21 cellular contexts compared by ENCODE assay signal in genomic region chr12:119247720-119248043, GRCh38.
"Had no signal": no experiment of that assay in that cellular context is flagged by ENCODE, and none has a peak within 500 bp of the region (broad histone marks: within the 10 kb centered on the region; RNA-seq: fewer than 3 reads in every experiment).

No MANE protein-coding gene starts in this region.

- H3K36me3 ChIP-seq: left lung, lower lobe of right lung, ovary, tibial nerve, upper lobe of left lung had no signal

- ATAC-seq: left lung; lower lobe of right lung; naive thymus-derived CD8-positive, alpha-beta T cell; sciatic nerve; stimulated activated naive B cell treated with anti-CD40 and anti-IgM and Interleukin-4, amounts not matched to agents 10 μg/mL and 1 μg/mL and 100 μg/mL, for 72 hours had no signal

- H3K4me3 ChIP-seq: dorsolateral prefrontal cortex, left lung, lower lobe of right lung, ovary, tibial nerve, upper lobe of left lung had no signal

- H3K27ac ChIP-seq: dorsolateral prefrontal cortex, left lung, lower lobe of right lung, ovary, tibial nerve, upper lobe of left lung had no signal

- H3K4me1 ChIP-seq: left lung, lower lobe of right lung, tibial nerve had no signal

- H3K9me3 ChIP-seq: left lung, lower lobe of right lung, ovary, upper lobe of left lung had no signal

- DNase-seq: caudate nucleus; cerebellar nuclear complex; dorsolateral prefrontal cortex; effector CD4-positive, alpha-beta T cell; head of caudate nucleus; hippocampal formation; left cardiac atrium; left lung; lower lobe of right lung; naive thymus-derived CD8-positive, alpha-beta T cell; nephron progenitor cell; nucleus accumbens; ovary; posterior cingulate gyrus; retina; stimulated activated CD4-positive, alpha-beta T cell treated with anti-CD3 and anti-CD28 coated beads, Interleukin-2, amount 100 ng/mL, for 24 hours; stimulated activated CD4-positive, alpha-beta T cell treated with anti-CD3 and anti-CD28 coated beads, Interleukin-4, amount 100 ng/mL, for 4 hours; stimulated activated naive B cell treated with anti-CD40 and anti-IgM and Interleukin-4, amounts not matched to agents 10 μg/mL and 1 μg/mL and 100 μg/mL, for 72 hours; upper lobe of left lung had no signal

- H3K27me3 ChIP-seq: left lung, ovary, tibial nerve, upper lobe of left lung had no signal
